ENCODE assay signal across 1 cellular context in the genomic region with DNA sequence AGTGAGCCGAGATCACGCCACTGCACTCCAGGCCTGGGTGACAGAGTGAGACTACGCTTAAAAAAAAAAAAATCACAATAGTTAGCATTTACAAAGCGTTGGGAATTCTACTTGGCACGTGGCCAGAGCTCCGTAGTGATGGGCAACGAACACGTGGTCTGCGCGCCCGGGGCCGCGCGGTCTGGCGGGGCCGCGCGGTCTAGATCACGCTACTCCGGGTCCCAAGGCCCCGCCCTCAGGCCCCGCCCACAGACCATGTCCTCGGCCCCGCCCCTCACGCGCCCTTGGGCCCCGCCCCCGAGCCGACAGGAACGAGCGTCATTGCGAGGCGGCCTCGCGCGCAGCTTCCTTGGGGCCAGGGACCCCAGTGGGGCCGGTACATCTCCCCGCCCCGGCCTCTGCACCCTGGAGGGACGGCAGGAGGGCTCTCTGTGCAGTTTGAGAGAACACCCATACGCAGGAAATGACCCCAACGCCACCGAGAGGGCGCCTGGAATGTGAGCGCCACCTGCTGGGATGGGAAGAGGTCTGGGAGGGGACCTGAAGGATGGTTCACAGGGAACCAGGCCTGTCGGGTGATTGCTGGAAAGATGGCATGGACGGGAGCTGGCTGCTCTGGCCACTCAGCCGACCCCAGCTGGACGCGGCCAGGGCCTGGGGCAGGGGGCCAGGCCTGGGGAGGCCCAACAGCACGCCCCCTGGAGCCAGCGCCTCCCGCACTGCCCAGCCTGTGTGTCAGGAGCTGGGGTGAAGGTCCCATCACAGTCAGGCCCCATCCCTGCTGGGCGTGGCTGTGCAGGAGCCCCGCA.
TF ChIP-seq lines count a peak whose summit lies in the region.

No MANE protein-coding gene starts in this region.

TF ChIP-seq in K562, 482 proteins besides CTCF, POLR2A, EP300 and RAD21 (continued from another document and continues in another):
- TF ChIP-seq, protein P1, sequence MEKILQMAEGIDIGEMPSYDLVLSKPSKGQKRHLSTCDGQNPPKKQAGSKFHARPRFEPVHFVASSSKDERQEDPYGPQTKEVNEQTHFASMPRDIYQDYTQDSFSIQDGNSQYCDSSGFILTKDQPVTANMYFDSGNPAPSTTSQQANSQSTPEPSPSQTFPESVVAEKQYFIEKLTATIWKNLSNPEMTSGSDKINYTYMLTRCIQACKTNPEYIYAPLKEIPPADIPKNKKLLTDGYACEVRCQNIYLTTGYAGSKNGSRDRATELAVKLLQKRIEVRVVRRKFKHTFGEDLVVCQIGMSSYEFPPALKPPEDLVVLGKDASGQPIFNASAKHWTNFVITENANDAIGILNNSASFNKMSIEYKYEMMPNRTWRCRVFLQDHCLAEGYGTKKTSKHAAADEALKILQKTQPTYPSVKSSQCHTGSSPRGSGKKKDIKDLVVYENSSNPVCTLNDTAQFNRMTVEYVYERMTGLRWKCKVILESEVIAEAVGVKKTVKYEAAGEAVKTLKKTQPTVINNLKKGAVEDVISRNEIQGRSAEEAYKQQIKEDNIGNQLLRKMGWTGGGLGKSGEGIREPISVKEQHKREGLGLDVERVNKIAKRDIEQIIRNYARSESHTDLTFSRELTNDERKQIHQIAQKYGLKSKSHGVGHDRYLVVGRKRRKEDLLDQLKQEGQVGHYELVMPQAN (IDR thresholded peaks at IDR 0.05; ENCODE audit: borderline replicate concordance), result no peak
- TF ChIP-seq STAG1 (CRISPR knock-in tag; IDR thresholded peaks at IDR 0.05; ENCODE audit: borderline replicate concordance) (peak; percentile 59; the same call in 1 of the 2 replicates), DMBX1 (CRISPR knock-in tag; IDR thresholded peaks at IDR 0.05; ENCODE audit: borderline replicate concordance) (no peak), MXI1 (IDR thresholded peaks at IDR 0.05; ENCODE audit: low read depth, low read length) (peak; percentile 53; the same call in 1 of the 2 replicates), SP1 (CRISPR knock-in tag; IDR thresholded peaks at IDR 0.05) (peak; percentile 93), FUS (optimal IDR thresholded peaks at IDR 0.05; ENCODE audit: low read depth, low read length) (no peak), ZNF695 (CRISPR knock-in tag; IDR thresholded peaks at IDR 0.05) (no peak), NBN (IDR thresholded peaks at IDR 0.05; ENCODE audit: low read depth) (peak; percentile 81), ESRRB (CRISPR knock-in tag; IDR thresholded peaks at IDR 0.05; ENCODE audit: borderline replicate concordance) (no peak), PHB (CRISPR knock-in tag; IDR thresholded peaks at IDR 0.05) (no peak), ZNF699 (CRISPR knock-in tag; IDR thresholded peaks at IDR 0.05; ENCODE audit: insufficient replicate concordance) (no peak), RBM14 (IDR thresholded peaks at IDR 0.05; ENCODE audit: borderline replicate concordance, insufficient read depth, low read depth, low read length) (no peak), COPS2 (conservative IDR thresholded peaks at IDR 0.05) (no peak), SMARCA5 (IDR thresholded peaks at IDR 0.05) (no peak), SPI1 (IDR thresholded peaks at IDR 0.05; ENCODE audit: borderline replicate concordance, low read depth, low read length) (no peak), C11orf30 (IDR thresholded peaks at IDR 0.05; ENCODE audit: low read depth) (peak; percentile 40; the same call in 1 of the 2 replicates), CBX1 (IDR thresholded peaks at IDR 0.05; ENCODE audit: low read depth) (peak; percentile 32; the same call in 1 of the 2 replicates), NEUROD1 (IDR thresholded peaks at IDR 0.05; ENCODE audit: borderline replicate concordance, low read depth, low read length, partially characterized antibody) (no peak), EGR1 (conservative IDR thresholded peaks at IDR 0.05) (0 out of 2 replicates have a peak, but pooled peaks have one; percentile 24), ZBED1 (IDR thresholded peaks at IDR 0.05) (no peak), HMGN3 (IDR thresholded peaks at IDR 0.05; ENCODE audit: borderline replicate concordance, extremely low read depth, insufficient read length, low read depth, low read length) (peak; percentile 77), POU5F1 (IDR thresholded peaks at IDR 0.05; ENCODE audit: borderline replicate concordance, low read depth, low read length, partially characterized antibody) (no peak), SRF (CRISPR knock-in tag; IDR thresholded peaks at IDR 0.05) (no peak), SMAD2 (IDR thresholded peaks at IDR 0.05; ENCODE audit: low read depth, low read length) (no peak), TCFL5 (CRISPR knock-in tag; conservative IDR thresholded peaks at IDR 0.05) (no peak), PTTG1 (tag; IDR thresholded peaks at IDR 0.05; ENCODE audit: low read depth) (no peak), ZNF12 (CRISPR knock-in tag; IDR thresholded peaks at IDR 0.05) (no peak; the same call in 1 of the 2 replicates), SRSF9 (IDR thresholded peaks at IDR 0.05; ENCODE audit: borderline replicate concordance, low read depth, low read length) (no peak), MYNN (IDR thresholded peaks at IDR 0.05) (no peak), MYNN (CRISPR knock-in tag; IDR thresholded peaks at IDR 0.05) (no peak), SNRNP70 (optimal IDR thresholded peaks at IDR 0.05; ENCODE audit: low read depth, low read length) (no peak)
- TF ChIP-seq, protein P2, sequence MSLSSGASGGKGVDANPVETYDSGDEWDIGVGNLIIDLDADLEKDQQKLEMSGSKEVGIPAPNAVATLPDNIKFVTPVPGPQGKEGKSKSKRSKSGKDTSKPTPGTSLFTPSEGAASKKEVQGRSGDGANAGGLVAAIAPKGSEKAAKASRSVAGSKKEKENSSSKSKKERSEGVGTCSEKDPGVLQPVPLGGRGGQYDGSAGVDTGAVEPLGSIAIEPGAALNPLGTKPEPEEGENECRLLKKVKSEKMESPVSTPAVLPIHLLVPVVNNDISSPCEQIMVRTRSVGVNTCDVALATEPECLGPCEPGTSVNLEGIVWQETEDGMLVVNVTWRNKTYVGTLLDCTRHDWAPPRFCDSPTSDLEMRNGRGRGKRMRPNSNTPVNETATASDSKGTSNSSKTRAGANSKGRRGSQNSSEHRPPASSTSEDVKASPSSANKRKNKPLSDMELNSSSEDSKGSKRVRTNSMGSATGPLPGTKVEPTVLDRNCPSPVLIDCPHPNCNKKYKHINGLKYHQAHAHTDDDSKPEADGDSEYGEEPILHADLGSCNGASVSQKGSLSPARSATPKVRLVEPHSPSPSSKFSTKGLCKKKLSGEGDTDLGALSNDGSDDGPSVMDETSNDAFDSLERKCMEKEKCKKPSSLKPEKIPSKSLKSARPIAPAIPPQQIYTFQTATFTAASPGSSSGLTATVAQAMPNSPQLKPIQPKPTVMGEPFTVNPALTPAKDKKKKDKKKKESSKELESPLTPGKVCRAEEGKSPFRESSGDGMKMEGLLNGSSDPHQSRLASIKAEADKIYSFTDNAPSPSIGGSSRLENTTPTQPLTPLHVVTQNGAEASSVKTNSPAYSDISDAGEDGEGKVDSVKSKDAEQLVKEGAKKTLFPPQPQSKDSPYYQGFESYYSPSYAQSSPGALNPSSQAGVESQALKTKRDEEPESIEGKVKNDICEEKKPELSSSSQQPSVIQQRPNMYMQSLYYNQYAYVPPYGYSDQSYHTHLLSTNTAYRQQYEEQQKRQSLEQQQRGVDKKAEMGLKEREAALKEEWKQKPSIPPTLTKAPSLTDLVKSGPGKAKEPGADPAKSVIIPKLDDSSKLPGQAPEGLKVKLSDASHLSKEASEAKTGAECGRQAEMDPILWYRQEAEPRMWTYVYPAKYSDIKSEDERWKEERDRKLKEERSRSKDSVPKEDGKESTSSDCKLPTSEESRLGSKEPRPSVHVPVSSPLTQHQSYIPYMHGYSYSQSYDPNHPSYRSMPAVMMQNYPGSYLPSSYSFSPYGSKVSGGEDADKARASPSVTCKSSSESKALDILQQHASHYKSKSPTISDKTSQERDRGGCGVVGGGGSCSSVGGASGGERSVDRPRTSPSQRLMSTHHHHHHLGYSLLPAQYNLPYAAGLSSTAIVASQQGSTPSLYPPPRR (CRISPR knock-in tag; IDR thresholded peaks at IDR 0.05; ENCODE audit: borderline replicate concordance), result no peak; the same call in 1 of the 2 replicates
- TF ChIP-seq, protein P3, sequence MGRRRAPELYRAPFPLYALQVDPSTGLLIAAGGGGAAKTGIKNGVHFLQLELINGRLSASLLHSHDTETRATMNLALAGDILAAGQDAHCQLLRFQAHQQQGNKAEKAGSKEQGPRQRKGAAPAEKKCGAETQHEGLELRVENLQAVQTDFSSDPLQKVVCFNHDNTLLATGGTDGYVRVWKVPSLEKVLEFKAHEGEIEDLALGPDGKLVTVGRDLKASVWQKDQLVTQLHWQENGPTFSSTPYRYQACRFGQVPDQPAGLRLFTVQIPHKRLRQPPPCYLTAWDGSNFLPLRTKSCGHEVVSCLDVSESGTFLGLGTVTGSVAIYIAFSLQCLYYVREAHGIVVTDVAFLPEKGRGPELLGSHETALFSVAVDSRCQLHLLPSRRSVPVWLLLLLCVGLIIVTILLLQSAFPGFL (CRISPR knock-in tag; IDR thresholded peaks at IDR 0.05), result no peak
- TF ChIP-seq, protein P4, sequence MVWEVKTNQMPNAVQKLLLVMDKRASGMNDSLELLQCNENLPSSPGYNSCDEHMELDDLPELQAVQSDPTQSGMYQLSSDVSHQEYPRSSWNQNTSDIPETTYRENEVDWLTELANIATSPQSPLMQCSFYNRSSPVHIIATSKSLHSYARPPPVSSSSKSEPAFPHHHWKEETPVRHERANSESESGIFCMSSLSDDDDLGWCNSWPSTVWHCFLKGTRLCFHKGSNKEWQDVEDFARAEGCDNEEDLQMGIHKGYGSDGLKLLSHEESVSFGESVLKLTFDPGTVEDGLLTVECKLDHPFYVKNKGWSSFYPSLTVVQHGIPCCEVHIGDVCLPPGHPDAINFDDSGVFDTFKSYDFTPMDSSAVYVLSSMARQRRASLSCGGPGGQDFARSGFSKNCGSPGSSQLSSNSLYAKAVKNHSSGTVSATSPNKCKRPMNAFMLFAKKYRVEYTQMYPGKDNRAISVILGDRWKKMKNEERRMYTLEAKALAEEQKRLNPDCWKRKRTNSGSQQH (CRISPR knock-in tag; IDR thresholded peaks at IDR 0.05), result no peak
- TF ChIP-seq, protein P5, sequence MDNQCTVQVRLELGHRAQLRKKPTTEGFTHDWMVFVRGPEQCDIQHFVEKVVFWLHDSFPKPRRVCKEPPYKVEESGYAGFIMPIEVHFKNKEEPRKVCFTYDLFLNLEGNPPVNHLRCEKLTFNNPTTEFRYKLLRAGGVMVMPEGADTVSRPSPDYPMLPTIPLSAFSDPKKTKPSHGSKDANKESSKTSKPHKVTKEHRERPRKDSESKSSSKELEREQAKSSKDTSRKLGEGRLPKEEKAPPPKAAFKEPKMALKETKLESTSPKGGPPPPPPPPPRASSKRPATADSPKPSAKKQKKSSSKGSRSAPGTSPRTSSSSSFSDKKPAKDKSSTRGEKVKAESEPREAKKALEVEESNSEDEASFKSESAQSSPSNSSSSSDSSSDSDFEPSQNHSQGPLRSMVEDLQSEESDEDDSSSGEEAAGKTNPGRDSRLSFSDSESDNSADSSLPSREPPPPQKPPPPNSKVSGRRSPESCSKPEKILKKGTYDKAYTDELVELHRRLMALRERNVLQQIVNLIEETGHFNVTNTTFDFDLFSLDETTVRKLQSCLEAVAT (IDR thresholded peaks at IDR 0.05), result no peak
- TF ChIP-seq, protein P6, sequence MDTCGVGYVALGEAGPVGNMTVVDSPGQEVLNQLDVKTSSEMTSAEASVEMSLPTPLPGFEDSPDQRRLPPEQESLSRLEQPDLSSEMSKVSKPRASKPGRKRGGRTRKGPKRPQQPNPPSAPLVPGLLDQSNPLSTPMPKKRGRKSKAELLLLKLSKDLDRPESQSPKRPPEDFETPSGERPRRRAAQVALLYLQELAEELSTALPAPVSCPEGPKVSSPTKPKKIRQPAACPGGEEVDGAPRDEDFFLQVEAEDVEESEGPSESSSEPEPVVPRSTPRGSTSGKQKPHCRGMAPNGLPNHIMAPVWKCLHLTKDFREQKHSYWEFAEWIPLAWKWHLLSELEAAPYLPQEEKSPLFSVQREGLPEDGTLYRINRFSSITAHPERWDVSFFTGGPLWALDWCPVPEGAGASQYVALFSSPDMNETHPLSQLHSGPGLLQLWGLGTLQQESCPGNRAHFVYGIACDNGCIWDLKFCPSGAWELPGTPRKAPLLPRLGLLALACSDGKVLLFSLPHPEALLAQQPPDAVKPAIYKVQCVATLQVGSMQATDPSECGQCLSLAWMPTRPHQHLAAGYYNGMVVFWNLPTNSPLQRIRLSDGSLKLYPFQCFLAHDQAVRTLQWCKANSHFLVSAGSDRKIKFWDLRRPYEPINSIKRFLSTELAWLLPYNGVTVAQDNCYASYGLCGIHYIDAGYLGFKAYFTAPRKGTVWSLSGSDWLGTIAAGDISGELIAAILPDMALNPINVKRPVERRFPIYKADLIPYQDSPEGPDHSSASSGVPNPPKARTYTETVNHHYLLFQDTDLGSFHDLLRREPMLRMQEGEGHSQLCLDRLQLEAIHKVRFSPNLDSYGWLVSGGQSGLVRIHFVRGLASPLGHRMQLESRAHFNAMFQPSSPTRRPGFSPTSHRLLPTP (IDR thresholded peaks at IDR 0.05; ENCODE audit: borderline replicate concordance, extremely low read depth, insufficient read length), result no peak
- TF ChIP-seq, protein P7, sequence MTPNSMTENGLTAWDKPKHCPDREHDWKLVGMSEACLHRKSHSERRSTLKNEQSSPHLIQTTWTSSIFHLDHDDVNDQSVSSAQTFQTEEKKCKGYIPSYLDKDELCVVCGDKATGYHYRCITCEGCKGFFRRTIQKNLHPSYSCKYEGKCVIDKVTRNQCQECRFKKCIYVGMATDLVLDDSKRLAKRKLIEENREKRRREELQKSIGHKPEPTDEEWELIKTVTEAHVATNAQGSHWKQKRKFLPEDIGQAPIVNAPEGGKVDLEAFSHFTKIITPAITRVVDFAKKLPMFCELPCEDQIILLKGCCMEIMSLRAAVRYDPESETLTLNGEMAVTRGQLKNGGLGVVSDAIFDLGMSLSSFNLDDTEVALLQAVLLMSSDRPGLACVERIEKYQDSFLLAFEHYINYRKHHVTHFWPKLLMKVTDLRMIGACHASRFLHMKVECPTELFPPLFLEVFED (CRISPR knock-in tag; conservative IDR thresholded peaks at IDR 0.05), result no peak
- TF ChIP-seq, protein P8, sequence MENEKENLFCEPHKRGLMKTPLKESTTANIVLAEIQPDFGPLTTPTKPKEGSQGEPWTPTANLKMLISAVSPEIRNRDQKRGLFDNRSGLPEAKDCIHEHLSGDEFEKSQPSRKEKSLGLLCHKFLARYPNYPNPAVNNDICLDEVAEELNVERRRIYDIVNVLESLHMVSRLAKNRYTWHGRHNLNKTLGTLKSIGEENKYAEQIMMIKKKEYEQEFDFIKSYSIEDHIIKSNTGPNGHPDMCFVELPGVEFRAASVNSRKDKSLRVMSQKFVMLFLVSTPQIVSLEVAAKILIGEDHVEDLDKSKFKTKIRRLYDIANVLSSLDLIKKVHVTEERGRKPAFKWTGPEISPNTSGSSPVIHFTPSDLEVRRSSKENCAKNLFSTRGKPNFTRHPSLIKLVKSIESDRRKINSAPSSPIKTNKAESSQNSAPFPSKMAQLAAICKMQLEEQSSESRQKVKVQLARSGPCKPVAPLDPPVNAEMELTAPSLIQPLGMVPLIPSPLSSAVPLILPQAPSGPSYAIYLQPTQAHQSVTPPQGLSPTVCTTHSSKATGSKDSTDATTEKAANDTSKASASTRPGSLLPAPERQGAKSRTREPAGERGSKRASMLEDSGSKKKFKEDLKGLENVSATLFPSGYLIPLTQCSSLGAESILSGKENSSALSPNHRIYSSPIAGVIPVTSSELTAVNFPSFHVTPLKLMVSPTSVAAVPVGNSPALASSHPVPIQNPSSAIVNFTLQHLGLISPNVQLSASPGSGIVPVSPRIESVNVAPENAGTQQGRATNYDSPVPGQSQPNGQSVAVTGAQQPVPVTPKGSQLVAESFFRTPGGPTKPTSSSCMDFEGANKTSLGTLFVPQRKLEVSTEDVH (IDR thresholded peaks at IDR 0.05; ENCODE audit: low read depth, partially characterized antibody), result no peak
